Comparison of ENCODE assay signal across 24 cellular contexts in genomic region chr5:29238115-29238514, GRCh38.
"Had no signal": no experiment of that assay in that cellular context is flagged by ENCODE, and none has a peak within 500 bp of the region (broad histone marks: within the 10 kb centered on the region; RNA-seq: fewer than 3 reads in every experiment).

No MANE protein-coding gene starts in this region.

- H3K9me3 ChIP-seq: esophagus muscularis mucosa, gastroesophageal sphincter, heart left ventricle, lower lobe of right lung, testis, tibial artery had no signal

- H3K4me1 ChIP-seq: esophagus muscularis mucosa, foreskin keratinocyte, gastroesophageal sphincter, heart left ventricle, lower lobe of right lung, parathyroid adenoma, testis, tibial artery had no signal

- H3K79me2 ChIP-seq: hepatocyte, parathyroid adenoma had no signal

- H3K27ac ChIP-seq: coronary artery, esophagus muscularis mucosa, foreskin keratinocyte, gastroesophageal sphincter, heart left ventricle, hepatocyte, lower lobe of right lung, parathyroid adenoma, testis, tibial artery had no signal

- H3K4me3 Mint-ChIP-seq: natural killer cell; stimulated activated effector memory CD8-positive, alpha-beta T cell treated with anti-CD3 and anti-CD28 coated beads, Interleukin-12 subunit alpha, Interleukin-12 subunit beta, amount 100 ng/mL, for 72 hours; type B pancreatic cell had no signal

- H3K4me2 ChIP-seq: hepatocyte, smooth muscle cell had no signal

- H3K4me1 Mint-ChIP-seq: natural killer cell; stimulated activated effector memory CD8-positive, alpha-beta T cell treated with anti-CD3 and anti-CD28 coated beads, Interleukin-12 subunit alpha, Interleukin-12 subunit beta, amount 100 ng/mL, for 72 hours had no signal

- H3K36me3 Mint-ChIP-seq: stimulated activated effector memory CD8-positive, alpha-beta T cell treated with anti-CD3 and anti-CD28 coated beads, Interleukin-12 subunit alpha, Interleukin-12 subunit beta, amount 100 ng/mL, for 72 hours; type B pancreatic cell had no signal

- H2AFZ ChIP-seq: hepatocyte, parathyroid adenoma had no signal

- H3K27me3 Mint-ChIP-seq: progenitor cell of endocrine pancreas, type B pancreatic cell had no signal

- DNase-seq: dermis blood vessel endothelial cell; effector memory CD4-positive, alpha-beta T cell; foreskin keratinocyte; heart left ventricle; left ventricle myocardium superior; lower lobe of right lung; natural killer cell; stimulated activated CD4-positive, alpha-beta T cell treated with anti-CD3 and anti-CD28 coated beads, Interleukin-12 subunit alpha, Interleukin-12 subunit beta, amount 100 ng/mL, for 4 hours; stimulated activated CD4-positive, alpha-beta T cell treated with anti-CD3 and anti-CD28 coated beads, Interleukin-1b, Interleukin-23, amount 100 ng/mL, for 48 hours; stimulated activated CD4-positive, alpha-beta T cell treated with anti-CD3 and anti-CD28 coated beads, Interleukin-4, amount 100 ng/mL, for 1 hour; stimulated activated naive CD8-positive, alpha-beta T cell treated with anti-CD3 and anti-CD28 coated beads, Interleukin-15, Interleukin-2, amounts not matched to agents 100 U/mL and 50 U/mL, for 24 hours; substantia nigra; testis; tibial artery had no signal

- H3K27ac Mint-ChIP-seq: natural killer cell; progenitor cell of endocrine pancreas; stimulated activated effector memory CD8-positive, alpha-beta T cell treated with anti-CD3 and anti-CD28 coated beads, Interleukin-12 subunit alpha, Interleukin-12 subunit beta, amount 100 ng/mL, for 72 hours; type B pancreatic cell had no signal

- H3K4me3 ChIP-seq: coronary artery, esophagus muscularis mucosa, gastroesophageal sphincter, heart left ventricle, hepatocyte, lower lobe of right lung, smooth muscle cell, testis, tibial artery had no signal

- H3K36me3 ChIP-seq: esophagus muscularis mucosa, gastroesophageal sphincter, heart left ventricle, lower lobe of right lung, tibial artery had no signal

- H3K27me3 ChIP-seq: esophagus muscularis mucosa, foreskin keratinocyte, gastroesophageal sphincter, heart left ventricle, hepatocyte, testis, tibial artery had no signal

- H3K9me3 Mint-ChIP-seq: type B pancreatic cell had no signal

- ATAC-seq: foreskin keratinocyte; gastroesophageal sphincter; heart left ventricle; left ventricle myocardium superior; lower lobe of right lung; natural killer cell; sciatic nerve; stimulated activated effector memory CD8-positive, alpha-beta T cell treated with anti-CD3 and anti-CD28 coated beads, Interleukin-12 subunit alpha, Interleukin-12 subunit beta, amount 100 ng/mL, for 72 hours; stimulated activated naive CD8-positive, alpha-beta T cell treated with anti-CD3 and anti-CD28 coated beads, Interleukin-15, Interleukin-2, amounts not matched to agents 100 U/mL and 50 U/mL, for 24 hours had no signal

- H3K9ac ChIP-seq: parathyroid adenoma had no signal
